11 cellular contexts compared by ENCODE assay signal in genomic region chr1:87061742-87062156, GRCh38.
DNase-seq lines count a peak whose midpoint lies in the region; ATAC-seq and TF ChIP-seq lines count a peak whose summit lies in the region.
"Had no signal": no experiment of that assay in that cellular context is flagged by ENCODE, and none has a peak within 500 bp of the region (broad histone marks: within the 10 kb centered on the region; RNA-seq: fewer than 3 reads in every experiment).

No MANE protein-coding gene starts in this region.

- intact Hi-C loops in head of caudate nucleus (cut with DNase I), result no loop called here

- H3K4me3 ChIP-seq in epithelial cell of esophagus (ENCODE audit: low read length), result no peak overlapping the region
- H3K4me3 ChIP-seq: upper lobe of right lung had no signal

- no peak overlapping the region for H3K4me3 Mint-ChIP-seq in T-helper 2 cell treated with Interferon-gamma antibody and Interleukin-4, amounts not matched to agents 5 μg/mL and 100 μg/mL, for 36 hours

- peak; percentile 54 for ATAC-seq in GM18502 (IDR thresholded peaks at IDR 0.05; ENCODE audit: poor library complexity, unreplicated experiment)
- peak; percentile 46 for ATAC-seq in GM21619 (IDR thresholded peaks at IDR 0.05; ENCODE audit: unreplicated experiment)
- ATAC-seq in HG03521 (IDR thresholded peaks at IDR 0.05; ENCODE audit: unreplicated experiment), result peak; percentile 38
- ATAC-seq: upper lobe of right lung had no signal

- DNase-seq in epithelial cell of esophagus (ENCODE audit: low read depth), result peak; percentile 43
- DNase-seq in head of caudate nucleus, result no peak
- no peak for DNase-seq in T-helper 2 cell treated with Interferon-gamma antibody and Interleukin-4, amounts not matched to agents 5 μg/mL and 100 μg/mL, for 36 hours (ENCODE audit: low spot score)
- no peak for DNase-seq in GM10266 (ENCODE audit: extremely low spot score)
- DNase-seq in SIG-M5 (lab: John Stamatoyannopoulos, UW), result no peak
- DNase-seq: hippocampal formation, NCI-H1694, upper lobe of right lung had no signal

- H3K27ac Mint-ChIP-seq in T-helper 2 cell treated with Interferon-gamma antibody and Interleukin-4, amounts not matched to agents 5 μg/mL and 100 μg/mL, for 36 hours, result no peak overlapping the region

- no peaks in the 10 kb centered on the region for H3K27me3 Mint-ChIP-seq in T-helper 2 cell treated with Interferon-gamma antibody and Interleukin-4, amounts not matched to agents 5 μg/mL and 100 μg/mL, for 36 hours (ENCODE audit: low read depth)

- H3K4me1 Mint-ChIP-seq in T-helper 2 cell treated with Interferon-gamma antibody and Interleukin-4, amounts not matched to agents 5 μg/mL and 100 μg/mL, for 36 hours (ENCODE audit: low read depth), result peaks cover 8% of the 10 kb centered on the region

- H3K36me3 Mint-ChIP-seq in T-helper 2 cell treated with Interferon-gamma antibody and Interleukin-4, amounts not matched to agents 5 μg/mL and 100 μg/mL, for 36 hours (ENCODE audit: low read depth), result peaks cover 9% of the 10 kb centered on the region

- H3K9me3 Mint-ChIP-seq in T-helper 2 cell treated with Interferon-gamma antibody and Interleukin-4, amounts not matched to agents 5 μg/mL and 100 μg/mL, for 36 hours, result peaks cover 13% of the 10 kb centered on the region

- TF ChIP-seq CTCF in epithelial cell of esophagus (IDR thresholded peaks at IDR 0.05; ENCODE audit: insufficient read depth, low read depth, low read length, missing control alignments) (no peak), GM10266 (IDR thresholded peaks at IDR 0.05; ENCODE audit: control insufficient read depth, insufficient read depth, low read depth, missing control alignments) (no peak)
